Comparison of ENCODE assay signal across 8 cellular contexts in the genomic region with DNA sequence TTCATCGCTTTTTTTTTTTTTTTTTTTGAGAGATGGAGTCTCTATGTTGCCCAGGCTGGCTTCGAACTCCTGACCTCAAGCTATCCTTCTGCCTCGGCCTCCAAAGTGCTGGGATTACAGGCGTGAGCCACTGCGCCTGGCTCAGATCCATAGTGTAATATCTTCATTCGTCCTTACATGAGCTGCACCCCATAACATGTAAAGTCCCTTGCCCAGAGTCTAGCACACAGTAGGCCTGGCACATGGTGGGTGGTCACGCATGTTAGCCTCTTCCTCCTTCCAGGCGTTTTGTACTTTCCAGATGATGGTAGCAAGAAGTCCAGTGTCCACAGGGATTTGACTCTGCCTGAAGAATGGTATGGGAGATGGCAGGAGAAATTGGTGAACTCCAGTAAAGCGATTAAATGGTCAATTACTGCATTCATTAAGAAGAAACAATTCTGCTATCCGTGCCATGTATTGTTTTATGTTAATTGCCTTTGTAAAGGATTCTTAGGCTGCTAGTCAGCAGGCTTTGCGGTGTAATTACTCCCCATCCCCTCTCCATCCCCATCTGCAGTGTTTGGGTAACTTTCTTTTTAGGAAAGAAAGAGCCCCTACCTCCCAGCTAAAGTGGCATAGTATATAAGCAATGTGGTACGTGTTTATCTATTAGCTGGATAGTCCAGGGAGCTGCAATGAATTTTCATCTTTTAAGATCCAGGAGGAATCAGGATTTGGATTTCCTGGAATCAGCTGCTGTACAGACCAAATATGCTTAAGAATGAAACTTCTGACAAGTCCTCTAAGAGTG. TPM values are rescaled to one million over a fixed set of nuclear protein-coding genes. Genes with fewer than 3 reads are reported as not detected.
DNase-seq lines count a peak whose midpoint lies in the region; ATAC-seq and TF ChIP-seq lines count a peak whose summit lies in the region.

No MANE protein-coding gene starts in this region.

- H3K36me3 ChIP-seq in urinary bladder (ENCODE audit: insufficient read depth) = no peaks in the 10 kb centered on the region

- peaks cover 49% of the 10 kb centered on the region for H3K4me1 Mint-ChIP-seq in activated naive CD4-positive, alpha-beta T cell treated with anti-CD3 and anti-CD28 coated beads, Interleukin-2, amount 50 U/mL, for 24 hours
- peaks cover 22% of the 10 kb centered on the region for H3K4me1 Mint-ChIP-seq in MCF 10A (ENCODE audit: insufficient read depth, unreplicated experiment)

- no peaks in the 10 kb centered on the region for H3K9me3 Mint-ChIP-seq in activated naive CD4-positive, alpha-beta T cell treated with anti-CD3 and anti-CD28 coated beads, Interleukin-2, amount 50 U/mL, for 24 hours
- H3K9me3 Mint-ChIP-seq in MCF 10A (ENCODE audit: unreplicated experiment) = no peaks in the 10 kb centered on the region

- WGBS in urinary bladder = 18% methylated on average over 12 of the region's 12 CpGs

- POLR2A ChIA-PET in MCF 10A (lab: Yijun Ruan, JAX) = interaction anchor here (1.2 kb wide), 1 partner anchor 98 kb away, joined by 3 read pairs; no protein-coding TSS in a partner anchor

- H3K27me3 Mint-ChIP-seq in activated naive CD4-positive, alpha-beta T cell treated with anti-CD3 and anti-CD28 coated beads, Interleukin-2, amount 50 U/mL, for 24 hours = no peaks in the 10 kb centered on the region
- peaks cover 8% of the 10 kb centered on the region for H3K27me3 Mint-ChIP-seq in MCF 10A (ENCODE audit: insufficient read depth, unreplicated experiment)

- H3K4me3 Mint-ChIP-seq in activated naive CD4-positive, alpha-beta T cell treated with anti-CD3 and anti-CD28 coated beads, Interleukin-2, amount 50 U/mL, for 24 hours = peak overlapping the region; percentile 86
- peak overlapping the region; percentile 77 for H3K4me3 Mint-ChIP-seq in MCF 10A (ENCODE audit: unreplicated experiment)

- no peaks in the 10 kb centered on the region for H3K36me3 Mint-ChIP-seq in activated naive CD4-positive, alpha-beta T cell treated with anti-CD3 and anti-CD28 coated beads, Interleukin-2, amount 50 U/mL, for 24 hours
- H3K36me3 Mint-ChIP-seq in MCF 10A (ENCODE audit: insufficient read depth, unreplicated experiment) = no peaks in the 10 kb centered on the region

- peak overlapping the region; percentile 36 for H3K27ac Mint-ChIP-seq in activated naive CD4-positive, alpha-beta T cell treated with anti-CD3 and anti-CD28 coated beads, Interleukin-2, amount 50 U/mL, for 24 hours
- peak overlapping the region; percentile 59 for H3K27ac Mint-ChIP-seq in MCF 10A (ENCODE audit: low read depth, unreplicated experiment)

- H3K4me3 ChIP-seq in urinary bladder (ENCODE audit: low read depth, low read length) = peak overlapping the region; percentile 86

- TF ChIP-seq CTCF in MCF 10A (IDR thresholded peaks at IDR 0.05; ENCODE audit: unreplicated experiment) = no peak

- DNase-seq in activated naive CD4-positive, alpha-beta T cell (lab: John Stamatoyannopoulos, UW) = no peak
- no peak for DNase-seq in MCF 10A (ENCODE audit: unreplicated experiment)
- peak; percentile 11 for DNase-seq in mesenteric fat pad (ENCODE audit: low spot score)
- no peak for DNase-seq in COLO829 (ENCODE audit: low spot score)
- no peak for DNase-seq in stimulated activated naive CD4-positive, alpha-beta T cell treated with Interleukin-2 at 50 U/mL for 16 hours (lab: John Stamatoyannopoulos, UW)

- H3K27ac ChIP-seq in urinary bladder (ENCODE audit: low read depth) = peak overlapping the region; percentile 0

- ATAC-seq in HG03378 (IDR thresholded peaks at IDR 0.05; ENCODE audit: unreplicated experiment) = no peak

- CTCF ChIA-PET in MCF 10A (lab: Yijun Ruan, JAX) = interaction anchor here (0.6 to 1.4 kb wide), 5 partner anchors 19 to 1112 kb away, joined by 3 to 5 read pairs (median 3); no protein-coding TSS in a partner anchor

- intact Hi-C loops in MCF 10A (cut with micrococcal nuclease) = no loop called here

- BruUV-seq in MCF 10A (replicated peaks; lab: Mats Ljungman, UMichigan) = TSS peak; percentile 36

- no peaks in the 10 kb centered on the region for H3K4me1 ChIP-seq in urinary bladder (ENCODE audit: insufficient read depth)

RNA-seq across cellular contexts. Expression of gene TPST1, which starts 1.2 kb away (rescaled TPM):
- total RNA-seq in MCF 10A (2022) (3.2 and 8.7 TPM in 2 replicates), mesenteric fat pad (21.8 TPM), urinary bladder (172 TPM)
- 72.8 TPM for polyA plus RNA-seq in urinary bladder
